ENCODE assay signal across 25 cellular contexts in the genomic region with DNA sequence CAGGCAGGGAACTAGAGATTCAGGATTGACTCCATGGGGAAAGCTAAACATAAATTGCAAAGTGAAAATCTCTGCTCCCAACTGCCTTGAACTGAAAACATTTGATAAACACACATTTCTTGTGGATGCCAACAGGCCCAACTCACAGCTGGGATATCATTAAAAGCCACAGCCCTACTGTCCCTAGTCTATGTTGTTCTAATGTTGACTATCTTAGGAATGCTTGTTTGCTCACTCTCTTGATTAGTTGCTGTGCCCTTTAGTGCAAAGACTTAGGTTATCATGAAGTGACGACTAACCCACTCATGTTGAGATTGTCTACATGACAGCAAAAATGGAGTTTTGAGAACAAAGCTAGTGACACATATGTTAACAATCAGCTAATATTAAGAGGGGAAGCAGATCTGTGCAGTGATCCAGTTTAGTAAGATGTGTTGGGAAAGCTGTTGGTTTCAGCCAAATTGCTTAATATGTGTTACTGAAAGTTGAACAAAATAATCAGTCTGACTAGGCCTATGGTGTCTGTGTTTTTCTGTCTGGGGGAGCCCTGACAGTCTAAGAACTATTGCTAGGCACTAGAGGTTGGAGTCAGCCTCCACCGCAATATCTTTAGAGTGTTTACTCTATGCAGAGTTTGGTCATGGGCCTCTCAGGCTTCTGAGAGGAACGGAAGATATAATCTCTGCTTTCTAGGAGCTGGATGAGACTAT.
DNase-seq lines count a peak whose midpoint lies in the region; ATAC-seq, FAIRE-seq and TF ChIP-seq lines count a peak whose summit lies in the region.
"Had no signal": no experiment of that assay in that cellular context is flagged by ENCODE, and none has a peak within 500 bp of the region (broad histone marks: within the 10 kb centered on the region; RNA-seq: fewer than 3 reads in every experiment).

No MANE protein-coding gene starts in this region.

- in situ Hi-C loops in HepG2 (cut with HindIII; ENCODE audit: extremely low pct_ligation_motif_present, low pct_unique_long_range_greater_than_20kb), result no loop called here

- TF ChIP-seq RAD21 in HepG2 (CRISPR knock-in tag; IDR thresholded peaks at IDR 0.05), result no peak

- no peak overlapping the region for H3K9ac ChIP-seq in HepG2 (ENCODE audit: insufficient read depth, low read depth, low read length)

- TF ChIP-seq EP300 in HepG2 (IDR thresholded peaks at IDR 0.05; ENCODE audit: low read depth in 2 of 2, low read length in 2 of 2) (no peak), HepG2 (CRISPR knock-in tag; IDR thresholded peaks at IDR 0.05; ENCODE audit: borderline replicate concordance) (no peak)

- intact Hi-C loops in HepG2 (cut with micrococcal nuclease; ENCODE audit: unreplicated experiment) (no loop called here), right lobe of liver (cut with DNase I) (no loop called here), heart right ventricle (cut with DNase I) (no loop called here), dorsolateral prefrontal cortex (cut with DNase I) (no loop called here)

- no peaks in the 10 kb centered on the region for H4K20me1 ChIP-seq in HepG2 (ENCODE audit: insufficient read depth, low read length)

- H3K9me3 Mint-ChIP-seq in nephron progenitor cell, result no peaks in the 10 kb centered on the region
- H3K9me3 Mint-ChIP-seq: brain; CD4-positive, CD25-positive, alpha-beta regulatory T cell had no signal

- H3K4me1 ChIP-seq in HepG2 (ENCODE audit: insufficient read depth, low read length) (peaks cover 22% of the 10 kb centered on the region), right lobe of liver (no peaks in the 10 kb centered on the region), heart right ventricle (no peaks in the 10 kb centered on the region)

- CTCF ChIA-PET in HepG2 (lab: Yijun Ruan, JAX; ENCODE audit: low intra/inter-chr PET ratio, low total read pairs), result no interaction called here

- TF ChIP-seq CTCF in HepG2 (CRISPR knock-in tag; IDR thresholded peaks at IDR 0.05), result no peak
- no peak for TF ChIP-seq CTCF in right lobe of liver (IDR thresholded peaks at IDR 0.05)
- no peak for TF ChIP-seq CTCF in heart right ventricle (IDR thresholded peaks at IDR 0.05)
- no peak for TF ChIP-seq CTCF in nephron progenitor cell (IDR thresholded peaks at IDR 0.05)
- no peak for TF ChIP-seq CTCF in dorsolateral prefrontal cortex (IDR thresholded peaks at IDR 0.05 in 54 of 56, conservative IDR thresholded peaks at IDR 0.05 in 2 of 56; ENCODE audit: low read depth in 1 of 56, partially characterized antibody in 56 of 56)

- DNase-seq in HepG2 (ENCODE audit: low spot score), result no peak
- no peak for DNase-seq in right lobe of liver
- no peak for DNase-seq in heart right ventricle
- no peak for DNase-seq in nephron progenitor cell
- DNase-seq in SIG-M5 treated with dmso at 0.1 percent for 504 hours (lab: John Stamatoyannopoulos, UW; ENCODE audit: unreplicated experiment), result no peak
- DNase-seq in stimulated activated naive CD4-positive, alpha-beta T cell treated with Interleukin-2 at 50 U/mL for 16 hours (lab: John Stamatoyannopoulos, UW), result no peak
- DNase-seq in dorsolateral prefrontal cortex, result no peak
- DNase-seq in effector CD4-positive, alpha-beta T cell, result no peak
- DNase-seq: activated CD4-positive, alpha-beta T cell treated with anti-CD3 and anti-CD28 coated beads for 48 hours; activated T-cell treated with anti-CD3 and anti-CD28 coated beads, Interleukin-2, amount 50 U/mL, for 1 hour; CD4-positive, CD25-positive, alpha-beta regulatory T cell; DND-41; effector memory CD4-positive, alpha-beta T cell; erythroblast; KG1; kidney glomerular epithelial cell; MM.1S; NCI-H1436 treated with DMSO at 0.1 percent for 48 hours; posterior cingulate gyrus; stimulated activated naive CD8-positive, alpha-beta T cell treated with anti-CD3 and anti-CD28 coated beads, Interleukin-15, Interleukin-2, amounts not matched to agents 100 U/mL and 50 U/mL, for 24 hours had no signal

- no peaks in the 10 kb centered on the region for H3K27me3 Mint-ChIP-seq in nephron progenitor cell (ENCODE audit: low read depth, poor library complexity)
- H3K27me3 Mint-ChIP-seq: brain; CD4-positive, CD25-positive, alpha-beta regulatory T cell had no signal

- BruUV-seq in HepG2 (replicated peaks; lab: Mats Ljungman, UMichigan), result no TSS peak

- H2AFZ ChIP-seq in HepG2 (ENCODE audit: low read length), result no peak overlapping the region

- FAIRE-seq in HepG2 (lab: Jason Lieb, UNC), result peak; percentile 15
- FAIRE-seq: A204.1, TTC549 had no signal

- ATAC-seq in HepG2 (no peak), right lobe of liver (no peak), heart right ventricle (peak; percentile 34 to 79 (median 61))
- ATAC-seq: stimulated activated naive CD8-positive, alpha-beta T cell treated with anti-CD3 and anti-CD28 coated beads, Interleukin-15, Interleukin-2, amounts not matched to agents 100 U/mL and 50 U/mL, for 24 hours had no signal

- no peaks in the 10 kb centered on the region for H3K79me2 ChIP-seq in HepG2 (ENCODE audit: insufficient read depth, low read length)

- 88% methylated on average over 2 of the region's 3 CpGs for WGBS in HepG2 (ENCODE audit: low lambda C conversion rate)
- 72% methylated on average over 3 of the region's 3 CpGs for WGBS in right lobe of liver (ENCODE audit: insufficient coverage, low coverage, low lambda C conversion rate, missing lambda C conversion rate)
- WGBS in heart right ventricle, 2 donors, result 68 to 69% methylated on average over 3 of the region's 3 CpGs

- peaks cover 9% of the 10 kb centered on the region for H3K4me1 Mint-ChIP-seq in nephron progenitor cell
- H3K4me1 Mint-ChIP-seq: CD4-positive, CD25-positive, alpha-beta regulatory T cell had no signal

- no peak overlapping the region for H3K27ac ChIP-seq in HepG2 (ENCODE audit: extremely low read length, insufficient read depth, low read length)
- no peak overlapping the region for H3K27ac ChIP-seq in right lobe of liver
- peak overlapping the region in 3 of 10 donors; percentile 13 to 62 (median 22) for H3K27ac ChIP-seq in heart right ventricle
- H3K27ac ChIP-seq in dorsolateral prefrontal cortex, result no peak overlapping the region
- H3K27ac ChIP-seq: SK-N-MC, thoracic aorta had no signal

- TF ChIP-seq POLR2A in HepG2 (IDR thresholded peaks at IDR 0.05; ENCODE audit: insufficient read depth in 1 of 2, low read depth in 2 of 2, low read length in 2 of 2) (no peak), right lobe of liver (IDR thresholded peaks at IDR 0.05) (no peak)

- no peak overlapping the region for H3K4me2 ChIP-seq in HepG2 (ENCODE audit: low read depth, low read length)

- no peaks in the 10 kb centered on the region for H3K9me3 ChIP-seq in HepG2 (ENCODE audit: low read length)
- H3K9me3 ChIP-seq in right lobe of liver, result no peaks in the 10 kb centered on the region
- H3K9me3 ChIP-seq in heart right ventricle, result no peaks in the 10 kb centered on the region
- H3K9me3 ChIP-seq: thoracic aorta had no signal

- H3K36me3 ChIP-seq in HepG2 (replicated peaks in 1 of 2; ENCODE audit: control insufficient read depth in 1 of 2, insufficient read depth in 2 of 2, low read length in 2 of 2), result no peaks in the 10 kb centered on the region
- no peaks in the 10 kb centered on the region for H3K36me3 ChIP-seq in right lobe of liver
- H3K36me3 ChIP-seq in heart right ventricle, result no peaks in the 10 kb centered on the region
- H3K36me3 ChIP-seq: thoracic aorta had no signal

- H3K4me3 ChIP-seq in HepG2 (replicated peaks in 1 of 3; ENCODE audit: insufficient read depth in 1 of 3, low read depth in 2 of 3, low read length in 3 of 3) (no peak overlapping the region), right lobe of liver (no peak overlapping the region), heart right ventricle (no peak overlapping the region), dorsolateral prefrontal cortex (no peak overlapping the region)
- H3K4me3 ChIP-seq: SK-N-MC, thoracic aorta had no signal

- no peak overlapping the region for H3K4me3 Mint-ChIP-seq in nephron progenitor cell
- H3K4me3 Mint-ChIP-seq: brain; CD4-positive, CD25-positive, alpha-beta regulatory T cell had no signal

- H3K27me3 ChIP-seq in HepG2 (ENCODE audit: control insufficient read depth in 1 of 2, insufficient read depth in 2 of 2, low read length in 2 of 2) (no peaks in the 10 kb centered on the region), right lobe of liver (peaks cover 0 to 6% of the 10 kb centered on the region in 2 donors), heart right ventricle (peaks cover 0 to 76% (median 0%) of the 10 kb centered on the region in 7 donors), dorsolateral prefrontal cortex (peaks cover 0 to 99% (median 60%) of the 10 kb centered on the region in 45 donors)

- peaks cover 32% of the 10 kb centered on the region for H3K36me3 Mint-ChIP-seq in nephron progenitor cell (ENCODE audit: low read depth)
- H3K36me3 Mint-ChIP-seq: CD4-positive, CD25-positive, alpha-beta regulatory T cell had no signal

- POLR2A ChIA-PET in HepG2 (lab: Yijun Ruan, JAX), result no interaction called here

- peak overlapping the region; percentile 23 for H3K27ac Mint-ChIP-seq in nephron progenitor cell
- H3K27ac Mint-ChIP-seq: CD4-positive, CD25-positive, alpha-beta regulatory T cell had no signal

TF ChIP-seq in HepG2, 621 proteins besides CTCF, POLR2A, EP300 and RAD21 (continues in another document):
- TF ChIP-seq ZNF720 (CRISPR knock-in tag; IDR thresholded peaks at IDR 0.05) (no peak), KMT2A (CRISPR knock-in tag; IDR thresholded peaks at IDR 0.05) (no peak), HDAC1 (CRISPR knock-in tag; IDR thresholded peaks at IDR 0.05) (no peak), ZNF549 (CRISPR knock-in tag; IDR thresholded peaks at IDR 0.05) (no peak), SALL1 (CRISPR knock-in tag; IDR thresholded peaks at IDR 0.05) (no peak), ZSCAN25 (CRISPR knock-in tag; IDR thresholded peaks at IDR 0.05) (no peak), SP1 (IDR thresholded peaks at IDR 0.05) (no peak), SP1 (CRISPR knock-in tag; IDR thresholded peaks at IDR 0.05) (no peak), ZNF282 (IDR thresholded peaks at IDR 0.05; ENCODE audit: partially characterized antibody) (no peak), PAF1 (CRISPR knock-in tag; IDR thresholded peaks at IDR 0.05) (no peak)
- TF ChIP-seq, protein P1, sequence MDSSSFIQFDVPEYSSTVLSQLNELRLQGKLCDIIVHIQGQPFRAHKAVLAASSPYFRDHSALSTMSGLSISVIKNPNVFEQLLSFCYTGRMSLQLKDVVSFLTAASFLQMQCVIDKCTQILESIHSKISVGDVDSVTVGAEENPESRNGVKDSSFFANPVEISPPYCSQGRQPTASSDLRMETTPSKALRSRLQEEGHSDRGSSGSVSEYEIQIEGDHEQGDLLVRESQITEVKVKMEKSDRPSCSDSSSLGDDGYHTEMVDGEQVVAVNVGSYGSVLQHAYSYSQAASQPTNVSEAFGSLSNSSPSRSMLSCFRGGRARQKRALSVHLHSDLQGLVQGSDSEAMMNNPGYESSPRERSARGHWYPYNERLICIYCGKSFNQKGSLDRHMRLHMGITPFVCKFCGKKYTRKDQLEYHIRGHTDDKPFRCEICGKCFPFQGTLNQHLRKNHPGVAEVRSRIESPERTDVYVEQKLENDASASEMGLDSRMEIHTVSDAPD (CRISPR knock-in tag; IDR thresholded peaks at IDR 0.05), result no peak

Comparison
In these comparisons a context has a peak if more than half of its experiments do, and no peak if none do; other contexts are left out.
1. ATAC-seq: peak in heart right ventricle (8 of 8); none in HepG2 (single experiment) and right lobe of liver (0 of 4).